In the genomic region with DNA sequence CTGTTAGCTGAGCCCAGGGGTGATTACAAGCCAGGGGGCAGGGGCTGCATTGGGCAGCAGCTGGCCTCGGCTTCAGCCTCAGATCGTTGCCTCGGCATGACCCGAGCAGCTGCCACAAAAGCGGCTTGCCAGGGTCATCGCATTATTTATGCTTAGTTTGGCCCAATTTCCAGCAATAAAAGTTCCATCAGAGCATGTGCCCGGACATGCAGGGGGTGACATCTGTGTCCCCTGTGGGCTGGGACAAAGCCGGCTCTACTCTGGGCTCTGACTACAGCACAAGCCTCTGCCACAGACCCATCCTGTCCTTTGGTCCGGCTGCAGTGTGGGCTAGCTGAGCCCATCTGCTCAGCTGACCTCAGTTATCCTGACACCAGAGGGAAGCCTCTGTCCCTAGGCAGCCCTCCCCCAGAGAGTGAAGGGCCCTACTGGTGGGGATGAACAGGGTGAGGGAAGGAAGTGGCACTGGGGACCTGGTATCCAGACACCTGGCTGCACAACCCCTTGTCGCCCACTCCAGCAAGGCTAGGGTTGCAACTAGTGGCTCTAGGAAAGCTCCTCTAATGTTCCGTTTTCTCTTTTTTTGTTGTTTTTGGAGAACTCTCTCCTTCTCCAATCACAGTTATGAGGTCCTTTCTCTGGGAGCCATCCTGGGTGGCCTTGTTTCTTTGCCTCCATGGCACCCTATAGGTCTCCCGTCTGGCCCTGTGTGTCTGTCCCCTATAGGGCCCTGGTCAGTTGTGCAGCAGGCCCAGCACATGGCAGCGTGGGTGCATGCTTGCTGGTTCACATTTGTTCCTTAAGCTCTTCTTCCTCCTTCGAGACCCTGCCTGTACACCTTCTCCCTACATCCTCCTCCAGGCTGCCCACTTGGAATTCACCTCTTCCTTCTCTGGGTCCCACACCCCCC, we compare ENCODE assay signal across 15 cellular contexts. TPM values are rescaled to one million over a fixed set of nuclear protein-coding genes. Genes with fewer than 3 reads are reported as not detected.
A peak's percentile ranks its signal among the peaks of the same experiment; 100 is the strongest.
DNase-seq lines count a peak whose midpoint lies in the region; ATAC-seq and TF ChIP-seq lines count a peak whose summit lies in the region.
"Had no signal": no experiment of that assay in that cellular context is flagged by ENCODE, and none has a peak within 500 bp of the region (broad histone marks: within the 10 kb centered on the region; RNA-seq: fewer than 3 reads in every experiment).

No MANE protein-coding gene starts in this region.

- peak overlapping the region; percentile 14 for H2BK15ac ChIP-seq in neuronal stem cell (ENCODE audit: low read length)

- H3K27me3 Mint-ChIP-seq in endodermal cell (ENCODE audit: insufficient read depth), result peaks cover 3% of the 10 kb centered on the region

- H2BK5ac ChIP-seq in neuronal stem cell (ENCODE audit: low read length), result peak overlapping the region; percentile 17

- DNase-seq in H7 (peak; percentile 12), NCI-H2171 treated with DMSO at 0.1 percent for 48 hours (lab: John Stamatoyannopoulos, UW) (peak; percentile 62), endodermal cell (peak; percentile 33), neuronal stem cell (ENCODE audit: low spot score) (no peak), kidney tubule cell (ENCODE audit: low spot score) (no peak)
- DNase-seq: MV-4-11, NCI-H1417 treated with DMSO at 0.1 percent for 48 hours, NCI-H2081, NCI-H2227 treated with DMSO at 0.1 percent for 48 hours, NCI-H526 treated with DMSO at 0.1 percent for 48 hours had no signal

- H3K27me3 ChIP-seq in H7 (ENCODE audit: control insufficient read depth, insufficient read depth, low read length), result no peaks in the 10 kb centered on the region
- H3K27me3 ChIP-seq in endodermal cell (ENCODE audit: control insufficient read depth, insufficient read depth, low read length, poor library complexity, severe bottlenecking), result no peaks in the 10 kb centered on the region
- peaks cover 0 to 41% (median 0%) of the 10 kb centered on the region in 3 experiments for H3K27me3 ChIP-seq in neuronal stem cell (ENCODE audit: control insufficient read depth in 3 of 3, insufficient read depth in 3 of 3, low read depth in 1 of 3, low read length in 3 of 3)

- no peak overlapping the region for H3K4ac ChIP-seq in neuronal stem cell (ENCODE audit: low read length)

- H4K91ac ChIP-seq in neuronal stem cell (ENCODE audit: low read depth, low read length, poor library complexity), result no peak overlapping the region

- no peaks in the 10 kb centered on the region for H3K9me3 Mint-ChIP-seq in endodermal cell
- H3K9me3 Mint-ChIP-seq: CD8-positive, alpha-beta T cell had no signal

- H3K27ac ChIP-seq in endodermal cell (ENCODE audit: low read depth, low read length), result no peak overlapping the region
- H3K27ac ChIP-seq in neuronal stem cell (replicated peaks; ENCODE audit: low read length), result no peak overlapping the region
- H3K27ac ChIP-seq: SK-N-MC had no signal

- H3K4me3 Mint-ChIP-seq in endodermal cell, result no peak overlapping the region
- H3K4me3 Mint-ChIP-seq: CD8-positive, alpha-beta T cell had no signal

- H3K4me1 ChIP-seq in endodermal cell (ENCODE audit: control insufficient read depth, insufficient read depth, low read length) (no peaks in the 10 kb centered on the region), neuronal stem cell (ENCODE audit: control insufficient read depth in 2 of 2, insufficient read depth in 1 of 2, low read depth in 1 of 2, low read length in 2 of 2) (peaks cover 0 to 6% of the 10 kb centered on the region in 2 donors)

- no peak overlapping the region for H2AK5ac ChIP-seq in neuronal stem cell (ENCODE audit: low read depth, low read length)

- H3K18ac ChIP-seq in neuronal stem cell (ENCODE audit: low read length), result peak overlapping the region; percentile 69

- no peak overlapping the region for H4K8ac ChIP-seq in neuronal stem cell (ENCODE audit: low read depth, low read length)

- no peak overlapping the region for H3K4me2 ChIP-seq in neuronal stem cell (ENCODE audit: insufficient read depth, low read length, poor library complexity, severe bottlenecking)

- H3K79me1 ChIP-seq in neuronal stem cell (ENCODE audit: low read depth, low read length), result no peaks in the 10 kb centered on the region

- H3K4me3 ChIP-seq in H7 (ENCODE audit: insufficient read depth, low read depth, low read length) (no peak overlapping the region), endodermal cell (ENCODE audit: low read length) (no peak overlapping the region), neuronal stem cell (ENCODE audit: low read length in 2 of 2) (peak overlapping the region in 1 of 2 donors; percentile 27)
- H3K4me3 ChIP-seq: SK-N-MC had no signal

- H3K36me3 ChIP-seq in H7 (replicated peaks; ENCODE audit: control insufficient read depth, insufficient read depth, low read length) (no peaks in the 10 kb centered on the region), endodermal cell (ENCODE audit: control insufficient read depth, insufficient read depth, low read length) (no peaks in the 10 kb centered on the region), neuronal stem cell (replicated peaks in 1 of 2; ENCODE audit: control insufficient read depth in 2 of 2, insufficient read depth in 2 of 2, low read length in 2 of 2) (no peaks in the 10 kb centered on the region)

- no peak overlapping the region for H2BK120ac ChIP-seq in neuronal stem cell (ENCODE audit: low read depth, low read length)

- no peak overlapping the region for H2BK12ac ChIP-seq in neuronal stem cell (ENCODE audit: low read length)

- H3K23ac ChIP-seq in neuronal stem cell (ENCODE audit: low read depth, low read length, poor library complexity), result peak overlapping the region; percentile 27

- ATAC-seq in HG02885 (IDR thresholded peaks at IDR 0.05; ENCODE audit: poor library complexity, unreplicated experiment), result no peak
- no peak for ATAC-seq in HG02571 (IDR thresholded peaks at IDR 0.05; ENCODE audit: unreplicated experiment)
- ATAC-seq: CD8-positive, alpha-beta T cell had no signal

- peaks cover 8% of the 10 kb centered on the region for H3K4me1 Mint-ChIP-seq in endodermal cell

- no peak for TF ChIP-seq CTCF in endodermal cell (conservative IDR thresholded peaks at IDR 0.05)

- H3K14ac ChIP-seq in neuronal stem cell (ENCODE audit: low read length), result peak overlapping the region; percentile 26

- H2AFZ ChIP-seq in neuronal stem cell (ENCODE audit: low read length), result no peak overlapping the region

- H3K9me3 ChIP-seq in endodermal cell (ENCODE audit: control insufficient read depth, low read length) (no peaks in the 10 kb centered on the region), neuronal stem cell (replicated peaks in 1 of 2; ENCODE audit: control insufficient read depth in 2 of 2, insufficient read depth in 1 of 2, low read depth in 1 of 2, low read length in 2 of 2) (no peaks in the 10 kb centered on the region)

- no peak overlapping the region for H3K27ac Mint-ChIP-seq in endodermal cell
- H3K27ac Mint-ChIP-seq: CD8-positive, alpha-beta T cell had no signal

- 90 to 95% methylated on average over 12 to 14 of the region's 14 CpGs for WGBS in endodermal cell (ENCODE audit: insufficient coverage in 1 of 2, insufficient read length in 1 of 2), 2 experiments
- WGBS in neuronal stem cell (ENCODE audit: extremely low coverage in 2 of 2, insufficient read length in 2 of 2, insufficient replicate concordance in 1 of 2), 2 donors, result no CpG with 5 or more reads among the region's 14 CpGs

- no peak overlapping the region for H3K9ac ChIP-seq in endodermal cell (ENCODE audit: extremely low read depth, low read length, poor library complexity, severe bottlenecking)
- no peak overlapping the region for H3K9ac ChIP-seq in neuronal stem cell (ENCODE audit: low read depth, low read length, poor library complexity)

- no peaks in the 10 kb centered on the region for H3K36me3 Mint-ChIP-seq in endodermal cell (ENCODE audit: low read depth)
- H3K36me3 Mint-ChIP-seq: CD8-positive, alpha-beta T cell had no signal

RNA-seq across cellular contexts. Expression of gene GADD45G, which starts 13.3 kb away (rescaled TPM):
- 3.7 and 7.5 TPM in 2 replicates for total RNA-seq in H7 (2014; rRNA removed; shearing (Covaris generic))
- total RNA-seq in endodermal cell, result 1 to 10 TPM; 5.1 to 9.6 TPM
- polyA plus RNA-seq in endodermal cell (2013, experiment 1 of 2), result 66.1 TPM
- 58.2 TPM for polyA plus RNA-seq in endodermal cell (2013, experiment 2 of 2)
- polyA plus RNA-seq in neuronal stem cell (2013, experiment 1 of 2), result 0.79 TPM
- polyA plus RNA-seq in neuronal stem cell (2013, experiment 2 of 2), result 0.61 TPM
- total RNA-seq: HT1080 had no signal

Comparison
In these comparisons a context has a peak if more than half of its experiments do, and no peak if none do; other contexts are left out.
1. DNase-seq: peak in H7 (single experiment), NCI-H2171 treated with DMSO at 0.1 percent for 48 hours (single experiment) and endodermal cell (single experiment); none in neuronal stem cell (single experiment) and kidney tubule cell (single experiment).